In the genomic region with DNA sequence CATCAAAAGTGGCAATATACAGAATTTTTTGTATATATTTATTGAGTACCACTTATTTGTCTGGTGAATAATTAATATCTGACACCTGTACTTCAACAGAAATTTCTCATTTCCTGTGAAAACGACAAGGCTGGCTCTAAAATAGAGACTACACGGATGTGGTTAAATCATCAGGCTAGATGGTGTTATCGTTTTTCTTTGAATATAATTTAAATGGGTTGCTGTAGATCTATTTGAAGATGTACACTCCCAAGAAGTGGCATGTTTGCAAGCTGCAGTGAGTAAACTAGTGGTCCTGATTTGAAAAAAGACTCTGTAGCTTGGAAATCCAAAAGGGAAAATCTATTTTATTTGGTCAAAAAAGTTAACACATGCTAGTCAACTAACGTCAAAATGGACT, we compare ENCODE assay signal across 8 cellular contexts. TPM values are rescaled to one million over a fixed set of nuclear protein-coding genes. Genes with fewer than 3 reads are reported as not detected.
A peak's percentile ranks its signal among the peaks of the same experiment; 100 is the strongest.
DNase-seq lines count a peak whose midpoint lies in the region; ATAC-seq and TF ChIP-seq lines count a peak whose summit lies in the region.

No MANE protein-coding gene starts in this region.

- H3K9ac ChIP-seq in MM.1S (ENCODE audit: low read length): peak overlapping the region; percentile 27

- peak overlapping the region in 9 of 10 donors; percentile 65 to 82 (median 73) for H3K4me3 Mint-ChIP-seq in naive thymus-derived CD8-positive, alpha-beta T cell

- peak overlapping the region in 7 of 10 donors; percentile 36 to 94 (median 74) for H3K27ac Mint-ChIP-seq in naive thymus-derived CD8-positive, alpha-beta T cell

- TF ChIP-seq CTCF in MM.1S (IDR thresholded peaks at IDR 0.05; ENCODE audit: low read length): no peak

- no peaks in the 10 kb centered on the region for H3K9me3 Mint-ChIP-seq in naive thymus-derived CD8-positive, alpha-beta T cell

- H3K4me3 ChIP-seq in MM.1S (ENCODE audit: low read length): peak overlapping the region; percentile 41

- no peak overlapping the region for H2AFZ ChIP-seq in MM.1S (ENCODE audit: low read length)

- peak; percentile 76 for DNase-seq in MM.1S
- peak in 3 of 10 donors; percentile 26 to 42 (median 41) for DNase-seq in naive thymus-derived CD8-positive, alpha-beta T cell
- no peak for DNase-seq in NCI-H1930 (lab: John Stamatoyannopoulos, UW)
- no peak for DNase-seq in epidermal melanocyte (ENCODE audit: insufficient read length, low spot score)
- DNase-seq in NCI-H1694 (lab: John Stamatoyannopoulos, UW): no peak
- DNase-seq in mucosa of gallbladder (ENCODE audit: low spot score): no peak

- peaks cover 41% of the 10 kb centered on the region for H3F3A ChIP-seq in MM.1S (ENCODE audit: insufficient read depth, low read length)

- H3K27ac ChIP-seq in MM.1S (ENCODE audit: low read length): peak overlapping the region; percentile 86

- H3K27me3 Mint-ChIP-seq in naive thymus-derived CD8-positive, alpha-beta T cell: no peaks in the 10 kb centered on the region

- POLR2A ChIA-PET in naive thymus-derived CD8-positive, alpha-beta T cell (lab: Charles Lee): interaction anchor here (0.7 to 3.1 kb wide), 3 partner anchors 9 to 13 kb away, joined by 3 to 11 read pairs (median 8); a partner anchor contains a TSS

- peaks cover 80% of the 10 kb centered on the region for H3K79me2 ChIP-seq in MM.1S (ENCODE audit: low read length)

- H3K4me1 Mint-ChIP-seq in naive thymus-derived CD8-positive, alpha-beta T cell: peaks cover 14 to 77% (median 57%) of the 10 kb centered on the region in 4 donors

- peaks cover 39% of the 10 kb centered on the region for H3K4me1 ChIP-seq in MM.1S (ENCODE audit: low read length)

- no peaks in the 10 kb centered on the region for H4K20me1 ChIP-seq in MM.1S (ENCODE audit: insufficient read depth, low read length)

- H3K36me3 Mint-ChIP-seq in naive thymus-derived CD8-positive, alpha-beta T cell: peaks cover 2 to 36% (median 14%) of the 10 kb centered on the region in 3 donors

- no peaks in the 10 kb centered on the region for H3K9me3 ChIP-seq in MM.1S (replicated peaks; ENCODE audit: insufficient read depth, low read length)

- ATAC-seq in GM18867 (IDR thresholded peaks at IDR 0.05; ENCODE audit: unreplicated experiment): peak; percentile 68
- ATAC-seq in HG02588 (IDR thresholded peaks at IDR 0.05; ENCODE audit: unreplicated experiment): peak; percentile 61
- peak; percentile 75 to 89 for ATAC-seq in naive thymus-derived CD8-positive, alpha-beta T cell

- peak overlapping the region; percentile 73 for H3K4me2 ChIP-seq in MM.1S (ENCODE audit: low read depth, low read length)

- H3K9me2 ChIP-seq in MM.1S (replicated peaks; ENCODE audit: insufficient read depth, low read length): no peaks in the 10 kb centered on the region

- H3K27me3 ChIP-seq in MM.1S (replicated peaks; ENCODE audit: insufficient read depth, low read length): no peaks in the 10 kb centered on the region

- 0 out of 2 replicates have a peak, but pooled peaks cover 3% of the 10 kb centered on the region for H3K36me3 ChIP-seq in MM.1S (replicated peaks; ENCODE audit: insufficient read depth, low read length)

RNA-seq across cellular contexts. Expression of a gene that starts 13.9 kb away (rescaled TPM):
- 10 to 100 TPM; 24.3 to 28.1 TPM for total RNA-seq in naive thymus-derived CD8-positive, alpha-beta T cell
- 10 to 100 TPM in 1 of 3 donors, 1 to 10 TPM in 2; 6.8 to 10.9 (median 9.8) TPM for polyA plus RNA-seq in naive thymus-derived CD8-positive, alpha-beta T cell
- total RNA-seq in mucosa of gallbladder: 9.4 TPM
